ENCODE assay signal across 1 cellular context in genomic region chr16:49161191-49161590, GRCh38.
TF ChIP-seq lines count a peak whose summit lies in the region.

No MANE protein-coding gene starts in this region.

TF ChIP-seq in GM23338, 12 proteins besides CTCF, POLR2A, EP300 and RAD21 (continued from another document):
- no peak for TF ChIP-seq ZNF462 (CRISPR knock-in tag; IDR thresholded peaks at IDR 0.05)
- TF ChIP-seq REST (IDR thresholded peaks at IDR 0.05; ENCODE audit: unreplicated experiment): no peak
- TF ChIP-seq EZH2 (IDR thresholded peaks at IDR 0.05; ENCODE audit: low read depth, unreplicated experiment): no peak
TF ChIP-seq in GM23338: peak in this region for 0.
